26 cellular contexts compared by ENCODE assay signal in the genomic region with DNA sequence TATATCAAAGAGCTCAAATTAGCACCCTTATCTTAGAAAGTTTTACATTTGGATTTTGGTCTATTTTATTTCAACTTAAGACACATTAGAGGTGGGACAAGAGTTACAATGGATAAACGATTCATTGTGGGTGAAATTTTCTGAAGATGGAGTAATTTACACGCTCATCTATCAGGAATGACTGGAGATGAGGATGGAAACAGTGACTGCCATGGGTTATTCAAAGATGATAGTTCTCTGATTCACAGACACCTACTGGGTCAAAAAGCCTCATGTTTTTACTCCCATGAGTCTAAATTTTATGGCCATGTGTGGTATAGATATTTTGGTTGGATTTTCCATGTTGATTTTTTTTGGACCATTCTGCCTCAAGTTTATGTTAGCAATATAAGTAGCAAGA. TPM values are rescaled to one million over a fixed set of nuclear protein-coding genes. Genes with fewer than 3 reads are reported as not detected.
DNase-seq lines count a peak whose midpoint lies in the region; ATAC-seq, FAIRE-seq and TF ChIP-seq lines count a peak whose summit lies in the region.
"Had no signal": no experiment of that assay in that cellular context is flagged by ENCODE, and none has a peak within 500 bp of the region (broad histone marks: within the 10 kb centered on the region; RNA-seq: fewer than 3 reads in every experiment).

No MANE protein-coding gene starts in this region.

- TF ChIP-seq POLR2A in HCT116 (IDR thresholded peaks at IDR 0.05; ENCODE audit: borderline replicate concordance, extremely low read depth, insufficient read depth, insufficient read length) = no peak

- no peaks in the 10 kb centered on the region for H3K4me1 Mint-ChIP-seq in CD4-positive, alpha-beta T cell (ENCODE audit: low read depth)
- H3K4me1 Mint-ChIP-seq: WTC11 had no signal

- H3K27ac ChIP-seq in HCT116 (ENCODE audit: low read depth, low read length) (no peak overlapping the region), keratinocyte (ENCODE audit: control insufficient read depth, insufficient read depth, low read length) (peak overlapping the region; percentile 8)
- H3K27ac ChIP-seq in CD4-positive, alpha-beta T cell (ENCODE audit: low read depth, low read length) = no peak overlapping the region
- H3K27ac ChIP-seq: pancreas, right atrium auricular region, thoracic aorta had no signal

- no peaks in the 10 kb centered on the region for H3K9me3 Mint-ChIP-seq in CD4-positive, alpha-beta T cell
- H3K9me3 Mint-ChIP-seq: activated naive CD4-positive, alpha-beta T cell treated with anti-CD3 and anti-CD28 coated beads, Interleukin-2, amount 50 U/mL, for 72 hours; WTC11 had no signal

- no peaks in the 10 kb centered on the region for H3K36me3 Mint-ChIP-seq in CD4-positive, alpha-beta T cell (ENCODE audit: low read depth)
- H3K36me3 Mint-ChIP-seq: activated naive CD4-positive, alpha-beta T cell treated with anti-CD3 and anti-CD28 coated beads, Interleukin-2, amount 50 U/mL, for 72 hours; WTC11 had no signal

- H3K4me3 Mint-ChIP-seq in CD4-positive, alpha-beta T cell = no peak overlapping the region
- H3K4me3 Mint-ChIP-seq: CD4-positive, CD25-positive, alpha-beta regulatory T cell; nephron progenitor cell; stimulated activated naive B cell treated with anti-CD40 and anti-IgM and Interleukin-4, amounts not matched to agents 10 μg/mL and 1 μg/mL and 100 μg/mL, for 72 hours; WTC11 had no signal

- dilution Hi-C loops in keratinocyte (cut with MboI; ENCODE audit: extremely low pct_ligation_motif_present, low sequenced_read_pairs) = no loop called here

- H2AFZ ChIP-seq in HCT116 (ENCODE audit: low read depth, low read length, poor library complexity, severe bottlenecking) = no peak overlapping the region
- H2AFZ ChIP-seq in keratinocyte (ENCODE audit: control insufficient read depth, low read length) = no peak overlapping the region

- RAD21 ChIA-PET in HCT116 (lab: Charles Lee; ENCODE audit: low non-redundant PET in 1 of 2, low total read pairs in 2 of 2, uncharacterized antibody in 2 of 2, unreplicated experiment in 2 of 2) = no interaction called here

- H4K20me1 ChIP-seq in HCT116 (ENCODE audit: insufficient read depth) (no peaks in the 10 kb centered on the region), keratinocyte (ENCODE audit: control insufficient read depth, extremely low read depth, insufficient read depth, low read length) (peaks cover 9% of the 10 kb centered on the region)

- H3K4me1 ChIP-seq in HCT116 (ENCODE audit: control insufficient read depth in 1 of 2, insufficient read depth in 2 of 2, low read length in 2 of 2) (peaks cover 0 to 25% of the 10 kb centered on the region in 2 experiments; a peak in 2 of 4 replicates), keratinocyte (ENCODE audit: control insufficient read depth, extremely low read depth, insufficient read depth, low read length) (peaks cover 47% of the 10 kb centered on the region)
- H3K4me1 ChIP-seq: pancreas had no signal

- peak; percentile 86 for FAIRE-seq in keratinocyte (lab: Jason Lieb, UNC)
- FAIRE-seq: HepG2, pancreas had no signal

- no peak for ATAC-seq in HCT116
- ATAC-seq in CD4-positive, alpha-beta T cell (ENCODE audit: poor library complexity) = no peak
- ATAC-seq: HepG2; left ventricle myocardium superior; pancreas; stimulated activated naive B cell treated with anti-CD40 and anti-IgM and Interleukin-4, amounts not matched to agents 10 μg/mL and 1 μg/mL and 100 μg/mL, for 72 hours; WTC11 had no signal

- H3K27ac Mint-ChIP-seq in CD4-positive, alpha-beta T cell = no peak overlapping the region
- H3K27ac Mint-ChIP-seq: activated naive CD4-positive, alpha-beta T cell treated with anti-CD3 and anti-CD28 coated beads, Interleukin-2, amount 50 U/mL, for 72 hours; CD4-positive, CD25-positive, alpha-beta regulatory T cell; nephron progenitor cell; stimulated activated naive B cell treated with anti-CD40 and anti-IgM and Interleukin-4, amounts not matched to agents 10 μg/mL and 1 μg/mL and 100 μg/mL, for 72 hours; WTC11 had no signal

- H3K27me3 ChIP-seq in HCT116 (ENCODE audit: insufficient read depth, low read length) (no peaks in the 10 kb centered on the region), keratinocyte (ENCODE audit: control insufficient read depth, extremely low read depth, insufficient read depth, low read length) (no peaks in the 10 kb centered on the region)
- H3K27me3 ChIP-seq in CD4-positive, alpha-beta T cell (ENCODE audit: control insufficient read depth, insufficient read depth, low read length) = no peaks in the 10 kb centered on the region
- H3K27me3 ChIP-seq: pancreas, right atrium auricular region had no signal

- no peak overlapping the region for H3K4me3 ChIP-seq in HCT116 (replicated peaks in 1 of 2; ENCODE audit: low read depth in 1 of 2, low read length in 2 of 2)
- H3K4me3 ChIP-seq in keratinocyte (ENCODE audit: control insufficient read depth in 2 of 3, extremely low read depth in 1 of 3, insufficient read depth in 2 of 3, low read depth in 1 of 3, low read length in 3 of 3) = no peak overlapping the region
- H3K4me3 ChIP-seq: pancreas, right atrium auricular region, thoracic aorta had no signal

- H3K36me3 ChIP-seq in HCT116 (ENCODE audit: control insufficient read depth in 1 of 2, insufficient read depth in 2 of 2, low read length in 2 of 2) (no peaks in the 10 kb centered on the region), keratinocyte (ENCODE audit: control insufficient read depth in 2 of 2, extremely low read depth in 1 of 2, insufficient read depth in 2 of 2, low read length in 2 of 2) (no peaks in the 10 kb centered on the region)
- H3K36me3 ChIP-seq: pancreas, right atrium auricular region, thoracic aorta had no signal

- H3K4me2 ChIP-seq in HCT116 (ENCODE audit: low read length) (no peak overlapping the region), keratinocyte (ENCODE audit: control insufficient read depth, extremely low read depth, insufficient read depth, low read depth, low read length) (peak overlapping the region; percentile 37)

- intact Hi-C loops in HCT116 (cut with micrococcal nuclease) = no loop called here
- intact Hi-C loops in CD4-positive, alpha-beta T cell (cut with DNase I, micrococcal nuclease) = no loop called here

- CTCF ChIA-PET in HCT116 (lab: Charles Lee) = no interaction called here
- CTCF ChIA-PET in CD4-positive, alpha-beta T cell (lab: Charles Lee) = no interaction called here

- no peak for TF ChIP-seq RAD21 in HCT116 (IDR thresholded peaks at IDR 0.05; ENCODE audit: low read depth)

- H3K27me3 Mint-ChIP-seq in CD4-positive, alpha-beta T cell = peaks cover 6% of the 10 kb centered on the region
- H3K27me3 Mint-ChIP-seq: stimulated activated naive B cell treated with anti-CD40 and anti-IgM and Interleukin-4, amounts not matched to agents 10 μg/mL and 1 μg/mL and 100 μg/mL, for 72 hours had no signal

- peaks cover 3% of the 10 kb centered on the region for H3K9me1 ChIP-seq in keratinocyte (ENCODE audit: control insufficient read depth, extremely low read depth, insufficient read depth, low read length)

- POLR2A ChIA-PET in HCT116 (lab: Charles Lee) = no interaction called here
- POLR2A ChIA-PET in CD4-positive, alpha-beta T cell (lab: Charles Lee) = no interaction called here

- BruUV-seq in HCT116 (replicated peaks; lab: Mats Ljungman, UMichigan) = no TSS peak

- TF ChIP-seq CTCF in HCT116 (IDR thresholded peaks at IDR 0.05 in 2 of 3, conservative IDR thresholded peaks at IDR 0.05 in 1 of 3; ENCODE audit: borderline replicate concordance in 1 of 3, insufficient read depth in 1 of 3, low read depth in 2 of 3, low read length in 2 of 3) (no peak), keratinocyte (optimal IDR thresholded peaks at IDR 0.05 in 1 of 3, IDR thresholded peaks at IDR 0.05 in 1 of 3, conservative IDR thresholded peaks at IDR 0.05 in 1 of 3; ENCODE audit: extremely low read depth in 1 of 3, insufficient read depth in 2 of 3, low read length in 3 of 3) (no peak)
- no peak for TF ChIP-seq CTCF in CD4-positive, alpha-beta T cell (IDR thresholded peaks at IDR 0.05)

- H3K79me2 ChIP-seq in HCT116 (ENCODE audit: insufficient read depth, low read length) (0 out of 2 replicates have a peak, but pooled peaks cover 4% of the 10 kb centered on the region), keratinocyte (ENCODE audit: control insufficient read depth, insufficient read depth, low read length) (peaks cover 74% of the 10 kb centered on the region)

- H3K9ac ChIP-seq in HCT116 (ENCODE audit: low read length) (no peak overlapping the region), keratinocyte (ENCODE audit: control insufficient read depth, extremely low read depth, insufficient read depth, low read length) (no peak overlapping the region)

- peak; percentile 24 for DNase-seq in AG08396 (ENCODE audit: low spot score)
- no peak for DNase-seq in HCT116 (ENCODE audit: low read depth, low spot score)
- DNase-seq in SW 1271 (lab: John Stamatoyannopoulos, UW) = peak; percentile 14 to 40
- DNase-seq in keratinocyte (ENCODE audit: low read depth, low spot score) = no peak
- no peak for DNase-seq in NK-92 treated with Interleukin-12 subunit alpha and Interleukin-12 subunit beta, amount 100 ng/mL, for 24 hours (lab: John Stamatoyannopoulos, UW)
- DNase-seq in NCI-H1436 (lab: John Stamatoyannopoulos, UW) = no peak
- no peak for DNase-seq in COLO668 (lab: John Stamatoyannopoulos, UW; ENCODE audit: unreplicated experiment)
- DNase-seq in CD4-positive, alpha-beta T cell = no peak
- DNase-seq: CD4-positive, CD25-positive, alpha-beta regulatory T cell; DMS 273 treated with DMSO at 0.1 percent for 48 hours; GDM1; left ventricle myocardium superior; NCI-H1105; NCI-H2029 treated with DMSO at 0.1 percent for 48 hours; NCI-H2227 treated with DMSO at 0.1 percent for 48 hours; NCI-H748 treated with DMSO at 0.1 percent for 48 hours; nephron progenitor cell; pancreas; stimulated activated CD4-positive, alpha-beta T cell treated with anti-CD3 and anti-CD28 coated beads, Interleukin-4, amount 100 ng/mL, for 1 hour; stimulated activated naive B cell treated with anti-CD40 and anti-IgM and Interleukin-4, amounts not matched to agents 10 μg/mL and 1 μg/mL and 100 μg/mL, for 72 hours; T1000 had no signal

- no peaks in the 10 kb centered on the region; the same call in 1 of the 2 replicates for H3K9me2 ChIP-seq in HCT116 (ENCODE audit: insufficient read depth)

- H3K9me3 ChIP-seq in HCT116 (ENCODE audit: control insufficient read depth in 1 of 2, insufficient read depth in 1 of 2, low read depth in 1 of 2, low read length in 2 of 2) = no peaks in the 10 kb centered on the region
- H3K9me3 ChIP-seq in keratinocyte (ENCODE audit: control insufficient read depth, low read depth, low read length) = no peaks in the 10 kb centered on the region
- H3K9me3 ChIP-seq in CD4-positive, alpha-beta T cell (ENCODE audit: control insufficient read depth, low read length) = no peaks in the 10 kb centered on the region
- H3K9me3 ChIP-seq: pancreas, right atrium auricular region, thoracic aorta had no signal

RNA-seq across cellular contexts. Expression of gene SAMD4A, which starts 22.1 kb away (rescaled TPM):
- 9.0 TPM for total RNA-seq in HCT116 (2021; ENCODE audit: unreplicated experiment)
- 4.9 and 7.1 TPM in 2 replicates for polyA plus RNA-seq in HCT116 (2012)
- polyA plus RNA-seq in keratinocyte = 10.5 to 16.2 TPM (median 11.3 TPM) in 3 replicates
- polyA plus RNA-seq in keratinocyte (2011; ENCODE audit: low read depth) = 10.2 TPM
- 16.9 and 18.0 TPM in 2 replicates for polyA plus RNA-seq in keratinocyte (2011; cell fraction: cytosol; rRNA removed)
- 66.2 and 90.8 TPM in 2 replicates for polyA plus RNA-seq in keratinocyte (2011; cell fraction: nucleus; rRNA removed)
- 11.9 and 20.4 TPM in 2 replicates for polyA plus RNA-seq in keratinocyte (2012; ENCODE audit: low replicate concordance)
- polyA minus RNA-seq in keratinocyte = 33.7 to 69.4 TPM (median 42.7 TPM) in 3 replicates
- polyA minus RNA-seq in keratinocyte (2011; cell fraction: cytosol; rRNA and poly(A)+ RNA removed) = 30.1 TPM
- polyA minus RNA-seq in keratinocyte (2011; cell fraction: nucleus; rRNA and poly(A)+ RNA removed) = 65.0 and 134 TPM in 2 replicates
- 1 to 10 TPM; 1.9 to 2.3 TPM for total RNA-seq in CD4-positive, alpha-beta T cell

Comparison
In these comparisons a context has a peak if more than half of its experiments do, and no peak if none do; other contexts are left out.
1. DNase-seq: peak in AG08396 (single experiment) and SW 1271 (2 of 2); none in HCT116 (single experiment), keratinocyte (single experiment), NK-92 treated with Interleukin-12 subunit alpha and Interleukin-12 subunit beta, amount 100 ng/mL, for 24 hours (single experiment), NCI-H1436 (single experiment), COLO668 (single experiment) and CD4-positive, alpha-beta T cell (0 of 10).